29 cellular contexts compared by ENCODE assay signal in the genomic region with DNA sequence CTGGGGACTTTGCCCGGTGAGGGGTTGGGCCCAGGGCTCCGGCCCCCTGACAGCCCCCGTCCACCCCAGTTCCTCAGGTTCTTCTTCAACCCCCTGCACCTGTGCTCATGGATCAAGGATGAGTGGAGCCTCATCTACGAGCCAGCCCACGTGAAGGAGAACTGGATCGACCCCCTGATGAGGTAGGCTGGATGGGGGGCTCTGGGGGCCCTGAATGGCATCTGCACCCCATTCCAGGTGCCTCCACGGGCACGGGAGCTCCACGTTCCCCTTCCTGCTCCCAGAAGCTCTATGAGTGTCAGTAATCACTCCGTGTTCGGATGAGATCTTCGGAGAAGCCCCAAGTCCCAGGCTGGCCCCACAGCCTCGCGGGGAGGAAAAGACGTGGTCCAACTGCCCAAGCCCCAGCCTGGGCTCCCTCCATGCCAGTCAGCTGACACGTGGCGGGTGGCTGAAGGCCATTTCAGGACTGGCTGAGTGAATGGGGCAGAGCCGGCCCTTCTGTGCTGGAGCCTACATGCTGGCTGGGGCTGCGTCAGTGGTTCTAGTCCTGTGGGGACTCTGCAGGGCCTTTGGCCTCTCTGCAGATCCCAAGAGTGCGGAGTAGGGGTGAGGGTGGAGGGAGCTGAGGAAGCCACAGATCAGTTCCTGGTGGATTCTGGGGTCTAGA. TPM values are rescaled to one million over a fixed set of nuclear protein-coding genes. Genes with fewer than 3 reads are reported as not detected.
"Had no signal": no experiment of that assay in that cellular context is flagged by ENCODE, and none has a peak within 500 bp of the region (broad histone marks: within the 10 kb centered on the region; RNA-seq: fewer than 3 reads in every experiment).

No MANE protein-coding gene starts in this region.

- H3K9me3 ChIP-seq: heart right ventricle, left ventricle myocardium inferior, pancreas, prostate gland, suprapubic skin, thoracic aorta, transverse colon, upper lobe of left lung, vagina had no signal

- DNase-seq: heart right ventricle; left ventricle myocardium inferior; mesendoderm; naive B cell; natural killer cell; nephron progenitor cell; retina; stimulated activated CD4-positive, alpha-beta T cell treated with anti-CD3 and anti-CD28 coated beads, Interleukin-4, amount 100 ng/mL, for 24 hours; stimulated activated naive CD4-positive, alpha-beta T cell; transverse colon had no signal

- H3K27ac Mint-ChIP-seq: mesothelial cell of epicardium; natural killer cell; nephron progenitor cell; neural progenitor cell; stimulated activated naive CD8-positive, alpha-beta T cell treated with anti-CD3 and anti-CD28 coated beads, Interleukin-15, Interleukin-2, amounts not matched to agents 100 ng/mL and 50 ng/mL, for 24 hours had no signal

- H3K4me1 Mint-ChIP-seq: mesothelial cell of epicardium, nephron progenitor cell had no signal

- H3K4me3 ChIP-seq: heart right ventricle, hepatocyte, left ventricle myocardium inferior, lung, neural progenitor cell, pancreas, prostate gland, skin epidermis, suprapubic skin, thoracic aorta, transverse colon, upper lobe of left lung, vagina had no signal

- H3K9ac ChIP-seq: neural progenitor cell had no signal

- H3K27me3 Mint-ChIP-seq: naive B cell; stimulated activated naive CD8-positive, alpha-beta T cell treated with anti-CD3 and anti-CD28 coated beads, Interleukin-15, Interleukin-2, amounts not matched to agents 100 ng/mL and 50 ng/mL, for 24 hours had no signal

- ATAC-seq: natural killer cell; pancreas; sciatic nerve; stimulated activated effector memory CD8-positive, alpha-beta T cell treated with anti-CD3 and anti-CD28 coated beads, Interleukin-12 subunit alpha, Interleukin-12 subunit beta, amount 100 ng/mL, for 72 hours had no signal

- H3K9me3 Mint-ChIP-seq: mesothelial cell of epicardium; naive B cell; natural killer cell; nephron progenitor cell; neural progenitor cell; stimulated activated effector memory CD8-positive, alpha-beta T cell treated with anti-CD3 and anti-CD28 coated beads, Interleukin-12 subunit alpha, Interleukin-12 subunit beta, amount 100 ng/mL, for 72 hours; stimulated activated naive CD8-positive, alpha-beta T cell treated with anti-CD3 and anti-CD28 coated beads, Interleukin-15, Interleukin-2, amounts not matched to agents 100 ng/mL and 50 ng/mL, for 24 hours had no signal

- H3K27ac ChIP-seq: heart right ventricle, hepatocyte, left ventricle myocardium inferior, neural progenitor cell, pancreas, prostate gland, skin epidermis, suprapubic skin, thoracic aorta, transverse colon, upper lobe of left lung, vagina had no signal

- H3K36me3 ChIP-seq: heart right ventricle, left ventricle myocardium inferior, neural progenitor cell, pancreas, prostate gland, suprapubic skin, thoracic aorta, transverse colon, upper lobe of left lung, vagina had no signal

- H3K27me3 ChIP-seq: heart right ventricle, hepatocyte, neural progenitor cell, pancreas, suprapubic skin, transverse colon, upper lobe of left lung, vagina had no signal

- H3K36me3 Mint-ChIP-seq: mesothelial cell of epicardium; naive B cell; natural killer cell; neural progenitor cell; stimulated activated effector memory CD8-positive, alpha-beta T cell treated with anti-CD3 and anti-CD28 coated beads, Interleukin-12 subunit alpha, Interleukin-12 subunit beta, amount 100 ng/mL, for 72 hours had no signal

- H3K4me2 ChIP-seq: hepatocyte, neural progenitor cell had no signal

- H3K4me3 Mint-ChIP-seq: mesothelial cell of epicardium; naive B cell; natural killer cell; nephron progenitor cell; neural progenitor cell; stimulated activated effector memory CD8-positive, alpha-beta T cell treated with anti-CD3 and anti-CD28 coated beads, Interleukin-12 subunit alpha, Interleukin-12 subunit beta, amount 100 ng/mL, for 72 hours; stimulated activated naive CD8-positive, alpha-beta T cell treated with anti-CD3 and anti-CD28 coated beads, Interleukin-15, Interleukin-2, amounts not matched to agents 100 ng/mL and 50 ng/mL, for 24 hours had no signal

- H3K4me1 ChIP-seq: neural progenitor cell, pancreas, prostate gland, suprapubic skin, transverse colon, upper lobe of left lung, vagina had no signal

- H2AFZ ChIP-seq: hepatocyte, neural progenitor cell had no signal

RNA-seq across cellular contexts. Expression of a gene that starts 24.4 kb away (rescaled TPM):
- total RNA-seq: heart right ventricle, hepatocyte, kidney epithelial cell, left ventricle myocardium inferior, lower leg skin, mesothelial cell of epicardium, natural killer cell, right cardiac atrium, sciatic nerve, subcutaneous adipose tissue, suprapubic skin, thoracic aorta, urinary bladder, vagina had no signal
- polyA plus RNA-seq: heart right ventricle, hepatocyte, right cardiac atrium had no signal
